Comparison of ENCODE assay signal across 9 cellular contexts in genomic region chrX:13001961-13002671, GRCh38. TPM values are rescaled to one million over a fixed set of nuclear protein-coding genes. Genes with fewer than 3 reads are reported as not detected.
DNase-seq lines count a peak whose midpoint lies in the region; FAIRE-seq and TF ChIP-seq lines count a peak whose summit lies in the region.
"Had no signal": no experiment of that assay in that cellular context is flagged by ENCODE, and none has a peak within 500 bp of the region (broad histone marks: within the 10 kb centered on the region; RNA-seq: fewer than 3 reads in every experiment).

No MANE protein-coding gene starts in this region.

- H3K36me3 ChIP-seq in CD4-positive, alpha-beta memory T cell (ENCODE audit: insufficient read depth, low read length), result no peaks in the 10 kb centered on the region
- no peaks in the 10 kb centered on the region for H3K36me3 ChIP-seq in keratinocyte (ENCODE audit: control insufficient read depth in 2 of 2, extremely low read depth in 1 of 2, insufficient read depth in 2 of 2, low read length in 2 of 2)
- H3K36me3 ChIP-seq: MG63 had no signal

- H2AFZ ChIP-seq in keratinocyte (ENCODE audit: control insufficient read depth, low read length), result no peak overlapping the region

- H3K36me3 Mint-ChIP-seq in CD4-positive, alpha-beta memory T cell, result no peaks in the 10 kb centered on the region

- H4K20me1 ChIP-seq in keratinocyte (ENCODE audit: control insufficient read depth, extremely low read depth, insufficient read depth, low read length), result no peaks in the 10 kb centered on the region

- no peak overlapping the region for H3K9ac ChIP-seq in keratinocyte (ENCODE audit: control insufficient read depth, extremely low read depth, insufficient read depth, low read length)

- dilution Hi-C loops in keratinocyte (cut with MboI; ENCODE audit: extremely low pct_ligation_motif_present, low sequenced_read_pairs), result no loop called here

- no peak overlapping the region for H3K4me2 ChIP-seq in keratinocyte (ENCODE audit: control insufficient read depth, extremely low read depth, insufficient read depth, low read depth, low read length)

- DNase-seq in CD4-positive, alpha-beta memory T cell, result peak in 1 of 5 donors; percentile 75
- DNase-seq in HCEC 1CT, result peak; percentile 52
- DNase-seq in keratinocyte (ENCODE audit: low read depth, low spot score), result no peak
- no peak for DNase-seq in NCI-H748 (lab: John Stamatoyannopoulos, UW; ENCODE audit: unreplicated experiment)
- DNase-seq in NCI-H345 (lab: John Stamatoyannopoulos, UW), result no peak
- no peak for DNase-seq in NCI-H446 treated with DMSO at 0.1 percent for 48 hours (lab: John Stamatoyannopoulos, UW)
- no peak for DNase-seq in HuH-7.5 (ENCODE audit: low spot score)
- DNase-seq: MG63 had no signal

- H3K4me3 Mint-ChIP-seq in CD4-positive, alpha-beta memory T cell, result peak overlapping the region in 5 of 8 donors; percentile 11 to 69 (median 39)

- TF ChIP-seq CTCF in VCaP (conservative IDR thresholded peaks at IDR 0.05), result no peak
- TF ChIP-seq CTCF in keratinocyte (optimal IDR thresholded peaks at IDR 0.05 in 1 of 3, IDR thresholded peaks at IDR 0.05 in 1 of 3, conservative IDR thresholded peaks at IDR 0.05 in 1 of 3; ENCODE audit: extremely low read depth in 1 of 3, insufficient read depth in 2 of 3, low read length in 3 of 3), result no peak

- peak; percentile 67 for FAIRE-seq in keratinocyte (lab: Jason Lieb, UNC)

- H3K9me3 ChIP-seq in CD4-positive, alpha-beta memory T cell (ENCODE audit: control insufficient read depth in 1 of 2, low read length in 2 of 2), result no peaks in the 10 kb centered on the region
- H3K9me3 ChIP-seq in keratinocyte (ENCODE audit: control insufficient read depth, low read depth, low read length), result no peaks in the 10 kb centered on the region
- H3K9me3 ChIP-seq: MG63 had no signal

- peak overlapping the region; percentile 72 to 92 (median 86) for H3K27ac Mint-ChIP-seq in CD4-positive, alpha-beta memory T cell

- H3K79me2 ChIP-seq in keratinocyte (ENCODE audit: control insufficient read depth, insufficient read depth, low read length), result no peaks in the 10 kb centered on the region

- intact Hi-C loops in CD4-positive, alpha-beta memory T cell (cut with micrococcal nuclease), result loop anchor here (2.0 to 5.0 kb wide), 2 partner anchors 35 to 51 kb away; no protein-coding TSS in a partner anchor

- peaks cover 53 to 81% (median 69%) of the 10 kb centered on the region in 4 donors for H3K4me1 Mint-ChIP-seq in CD4-positive, alpha-beta memory T cell

- H3K4me3 ChIP-seq in CD4-positive, alpha-beta memory T cell (ENCODE audit: low read length in 2 of 2), result no peak overlapping the region
- no peak overlapping the region for H3K4me3 ChIP-seq in keratinocyte (ENCODE audit: control insufficient read depth in 2 of 3, extremely low read depth in 1 of 3, insufficient read depth in 2 of 3, low read depth in 1 of 3, low read length in 3 of 3)
- H3K4me3 ChIP-seq: MG63 had no signal

- H3K9me1 ChIP-seq in keratinocyte (ENCODE audit: control insufficient read depth, extremely low read depth, insufficient read depth, low read length), result no peaks in the 10 kb centered on the region

- H3K27ac ChIP-seq in CD4-positive, alpha-beta memory T cell (ENCODE audit: low read depth, low read length), result no peak overlapping the region
- H3K27ac ChIP-seq in VCaP (peak overlapping the region; percentile 92), keratinocyte (ENCODE audit: control insufficient read depth, insufficient read depth, low read length) (peak overlapping the region; percentile 27)

- no peaks in the 10 kb centered on the region for H3K27me3 ChIP-seq in CD4-positive, alpha-beta memory T cell (ENCODE audit: insufficient read depth, low read length)
- no peaks in the 10 kb centered on the region for H3K27me3 ChIP-seq in keratinocyte (ENCODE audit: control insufficient read depth, extremely low read depth, insufficient read depth, low read length)
- H3K27me3 ChIP-seq: MG63 had no signal

- H3K4me1 ChIP-seq in CD4-positive, alpha-beta memory T cell (ENCODE audit: insufficient read depth, low read length), result peaks cover 95% of the 10 kb centered on the region
- H3K4me1 ChIP-seq in keratinocyte (ENCODE audit: control insufficient read depth, extremely low read depth, insufficient read depth, low read length), result peaks cover 5% of the 10 kb centered on the region

- no peaks in the 10 kb centered on the region for H3K27me3 Mint-ChIP-seq in CD4-positive, alpha-beta memory T cell

- POLR2A ChIA-PET in CD4-positive, alpha-beta memory T cell (lab: Charles Lee; ENCODE audit: partially characterized antibody), result interaction anchor here (0.9 to 8.7 kb wide), 17 partner anchors 7 to 89 kb away, joined by 3 to 426 read pairs (median 7); partner anchors contain the start of gene TMSB4X

- CTCF ChIA-PET in CD4-positive, alpha-beta memory T cell (lab: Charles Lee; ENCODE audit: partially characterized antibody), result interaction anchor here (1.0 to 4.5 kb wide), 12 partner anchors 11 to 486 kb away, joined by 3 to 21 read pairs (median 4); no protein-coding TSS in a partner anchor

- H3K9me3 Mint-ChIP-seq in CD4-positive, alpha-beta memory T cell, result no peaks in the 10 kb centered on the region

RNA-seq across cellular contexts. Expression of gene TMSB4X, which starts 27.2 kb away (rescaled TPM):
- total RNA-seq in CD4-positive, alpha-beta memory T cell, result 1,000 to 10,000 TPM; 4,851 to 5,116 TPM
- polyA plus RNA-seq in CD4-positive, alpha-beta memory T cell, result over 10,000 TPM; 27,942 to 36,115 TPM
- 2,237 to 2,800 TPM (median 2,500 TPM) in 3 replicates for polyA plus RNA-seq in keratinocyte
- 4,864 TPM for polyA plus RNA-seq in keratinocyte (2011; ENCODE audit: low read depth)
- 1,912 and 3,162 TPM in 2 replicates for polyA plus RNA-seq in keratinocyte (2011; cell fraction: cytosol; rRNA removed)
- 520 and 614 TPM in 2 replicates for polyA plus RNA-seq in keratinocyte (2011; cell fraction: nucleus; rRNA removed)
- polyA plus RNA-seq in keratinocyte (2012; ENCODE audit: low replicate concordance), result 3,005 and 4,221 TPM in 2 replicates
- polyA minus RNA-seq in keratinocyte, result 245 to 1,139 TPM (median 824 TPM) in 3 replicates
- 853 TPM for polyA minus RNA-seq in keratinocyte (2011; cell fraction: cytosol; rRNA and poly(A)+ RNA removed)
- polyA minus RNA-seq in keratinocyte (2011; cell fraction: nucleus; rRNA and poly(A)+ RNA removed), result 210 and 359 TPM in 2 replicates

RNA-seq across cellular contexts. Expression of gene FAM9C, which starts 42.3 kb away (rescaled TPM):
- total RNA-seq in CD4-positive, alpha-beta memory T cell, result not detected
- polyA plus RNA-seq in CD4-positive, alpha-beta memory T cell, result under 1 TPM in 1 of 2 donors, not detected in 1; 0.34 TPM
- polyA plus RNA-seq in keratinocyte, result not detected in 3 replicates
- polyA plus RNA-seq in keratinocyte (2011; ENCODE audit: low read depth), result 0.44 TPM
- polyA plus RNA-seq in keratinocyte (2011; cell fraction: cytosol; rRNA removed), result not detected in 2 replicates
- not detected in 2 replicates for polyA plus RNA-seq in keratinocyte (2011; cell fraction: nucleus; rRNA removed)
- not detected in 2 replicates for polyA plus RNA-seq in keratinocyte (2012; ENCODE audit: low replicate concordance)
- not detected in 3 replicates for polyA minus RNA-seq in keratinocyte
- not detected for polyA minus RNA-seq in keratinocyte (2011; cell fraction: cytosol; rRNA and poly(A)+ RNA removed)
- polyA minus RNA-seq in keratinocyte (2011; cell fraction: nucleus; rRNA and poly(A)+ RNA removed), result not detected in 2 replicates

Comparison
In these comparisons a context has a peak if more than half of its experiments do, and no peak if none do; other contexts are left out.
1. RNA of gene TMSB4X, which starts 27.2 kb away (polyA plus RNA-seq): 27,942 to 36,115 TPM in CD4-positive, alpha-beta memory T cell; 520 to 4,864 TPM in keratinocyte; every median in the first group is over 4 times any median in the second.